1 cellular context compared by ENCODE assay signal in genomic region chr19:46840157-46840942, GRCh38.
TF ChIP-seq lines count a peak whose summit lies in the region.

No MANE protein-coding gene starts in this region.

TF ChIP-seq in WTC11, 78 proteins besides CTCF, POLR2A, EP300 and RAD21 (continued from another document):
- TF ChIP-seq ZNF281 (CRISPR knock-in tag; IDR thresholded peaks at IDR 0.05) (no peak), ZNF263 (CRISPR knock-in tag; IDR thresholded peaks at IDR 0.05; ENCODE audit: low read depth) (no peak), GRHL2 (CRISPR knock-in tag; IDR thresholded peaks at IDR 0.05; ENCODE audit: insufficient replicate concordance, severe bottlenecking) (no peak), MLX (CRISPR knock-in tag; IDR thresholded peaks at IDR 0.05) (no peak), ERG (CRISPR knock-in tag; IDR thresholded peaks at IDR 0.05) (no peak), PREB (CRISPR knock-in tag; IDR thresholded peaks at IDR 0.05; ENCODE audit: borderline replicate concordance) (no peak), ZNF396 (CRISPR knock-in tag; IDR thresholded peaks at IDR 0.05; ENCODE audit: borderline replicate concordance) (no peak)
